28 cellular contexts compared by ENCODE assay signal in the genomic region with DNA sequence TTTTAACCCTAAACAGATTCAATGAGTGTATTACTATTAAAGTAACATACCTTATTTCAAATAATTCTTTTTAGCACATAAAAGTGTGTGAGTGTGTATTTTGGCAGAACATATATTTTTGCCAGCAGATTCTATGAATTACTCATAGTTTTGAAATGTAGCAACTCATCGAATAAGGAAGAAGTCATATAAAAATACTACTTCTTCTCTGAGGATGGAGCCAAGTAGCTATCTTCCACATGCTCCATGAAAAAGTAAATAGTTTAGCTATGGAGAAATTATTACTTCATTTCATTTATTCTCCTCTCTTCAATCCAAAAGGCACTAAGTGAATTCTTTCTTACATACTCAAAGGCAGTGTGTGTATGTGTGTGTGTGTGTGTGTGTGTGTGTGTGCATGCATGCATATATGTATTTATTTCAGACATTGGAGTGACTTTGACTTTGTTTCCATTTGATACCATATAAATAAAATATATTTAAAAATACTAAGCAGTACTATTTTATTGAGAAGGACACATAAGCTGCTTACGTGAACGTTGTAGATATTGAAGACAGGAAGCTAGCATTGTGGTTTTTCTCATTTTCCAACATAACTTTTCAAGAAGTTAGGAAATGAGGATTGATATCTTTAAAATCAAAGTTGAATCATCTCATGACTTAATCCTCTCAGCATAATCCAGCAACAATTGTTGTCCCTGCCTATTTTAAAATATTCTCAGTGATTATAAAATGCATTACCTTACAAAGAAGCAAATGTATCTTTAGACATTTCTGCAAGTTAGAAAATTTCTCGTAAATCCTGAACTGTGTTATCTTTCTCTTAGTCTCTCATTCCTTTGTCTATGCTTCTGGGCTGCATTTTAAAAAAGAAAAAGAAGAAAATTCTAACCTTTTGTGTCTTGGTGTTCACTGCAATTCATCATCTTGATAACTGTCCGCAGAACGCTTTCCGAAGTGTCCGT.
DNase-seq lines count a peak whose midpoint lies in the region; ATAC-seq and TF ChIP-seq lines count a peak whose summit lies in the region.
"Had no signal": no experiment of that assay in that cellular context is flagged by ENCODE, and none has a peak within 500 bp of the region (broad histone marks: within the 10 kb centered on the region; RNA-seq: fewer than 3 reads in every experiment).

No MANE protein-coding gene starts in this region.

- H3K4me3 Mint-ChIP-seq in natural killer cell treated with Interleukin-12 subunit alpha and Interleukin-12 subunit beta and Interleukin-15 and Interleukin-18, amount 100 ng/mL, for 72 hours = no peak overlapping the region
- H3K4me3 Mint-ChIP-seq: activated naive CD4-positive, alpha-beta T cell treated with anti-CD3 and anti-CD28 coated beads, Interleukin-2, amount 50 U/mL, for 24 hours; CD8-positive, alpha-beta memory T cell; central memory CD8-positive, alpha-beta T cell; mesothelial cell of epicardium; naive B cell; stimulated activated memory B cell treated with anti-CD40 and anti-IgM and Interleukin-4, amounts not matched to agents 10 μg/mL and 1 μg/mL and 100 μg/mL, for 72 hours had no signal

- no peaks in the 10 kb centered on the region for H3K27me3 Mint-ChIP-seq in natural killer cell treated with Interleukin-12 subunit alpha and Interleukin-12 subunit beta and Interleukin-15 and Interleukin-18, amount 100 ng/mL, for 72 hours
- H3K27me3 Mint-ChIP-seq: activated naive CD4-positive, alpha-beta T cell treated with anti-CD3 and anti-CD28 coated beads, Interleukin-2, amount 50 U/mL, for 24 hours; CD8-positive, alpha-beta memory T cell; central memory CD8-positive, alpha-beta T cell; naive B cell; stimulated activated memory B cell treated with anti-CD40 and anti-IgM and Interleukin-4, amounts not matched to agents 10 μg/mL and 1 μg/mL and 100 μg/mL, for 72 hours had no signal

- H3K36me3 Mint-ChIP-seq in natural killer cell treated with Interleukin-12 subunit alpha and Interleukin-12 subunit beta and Interleukin-15 and Interleukin-18, amount 100 ng/mL, for 72 hours = peaks cover 7% of the 10 kb centered on the region
- H3K36me3 Mint-ChIP-seq: activated naive CD4-positive, alpha-beta T cell treated with anti-CD3 and anti-CD28 coated beads, Interleukin-2, amount 50 U/mL, for 24 hours; CD8-positive, alpha-beta memory T cell; mesothelial cell of epicardium; naive B cell; stimulated activated memory B cell treated with anti-CD40 and anti-IgM and Interleukin-4, amounts not matched to agents 10 μg/mL and 1 μg/mL and 100 μg/mL, for 72 hours had no signal

- H3K4me1 Mint-ChIP-seq in natural killer cell treated with Interleukin-12 subunit alpha and Interleukin-12 subunit beta and Interleukin-15 and Interleukin-18, amount 100 ng/mL, for 72 hours (ENCODE audit: low read depth in 2 of 2) = no peaks in the 10 kb centered on the region
- H3K4me1 Mint-ChIP-seq: activated naive CD4-positive, alpha-beta T cell treated with anti-CD3 and anti-CD28 coated beads, Interleukin-2, amount 50 U/mL, for 24 hours; CD8-positive, alpha-beta memory T cell; central memory CD8-positive, alpha-beta T cell; naive B cell; stimulated activated memory B cell treated with anti-CD40 and anti-IgM and Interleukin-4, amounts not matched to agents 10 μg/mL and 1 μg/mL and 100 μg/mL, for 72 hours had no signal

- H3K4me2 ChIP-seq in SK-N-SH = peak overlapping the region; percentile 0; the same call in 1 of the 2 replicates

- POLR2A ChIA-PET in SK-N-SH (lab: Yijun Ruan, JAX) = no interaction called here

- TF ChIP-seq RAD21 in SK-N-SH (IDR thresholded peaks at IDR 0.05; ENCODE audit: low read length) = no peak

- peaks cover 16% of the 10 kb centered on the region for H3F3A ChIP-seq in SK-N-SH (replicated peaks; ENCODE audit: insufficient read depth)

- H3K36me3 ChIP-seq in SK-N-SH (replicated peaks in 1 of 2; ENCODE audit: control insufficient read depth in 1 of 2, insufficient read depth in 2 of 2, low read length in 1 of 2) (no peaks in the 10 kb centered on the region), SK-N-MC (ENCODE audit: insufficient read depth, low read length) (no peaks in the 10 kb centered on the region)
- H3K36me3 ChIP-seq: prostate gland, suprapubic skin had no signal

- H3K9ac ChIP-seq in SK-N-SH (no peak overlapping the region), SK-N-MC (ENCODE audit: insufficient read length) (peak overlapping the region; percentile 50)

- TF ChIP-seq EP300 in SK-N-SH (IDR thresholded peaks at IDR 0.05; ENCODE audit: borderline replicate concordance in 1 of 2, low read depth in 1 of 2, low read length in 1 of 2) = no peak

- 18% methylated on average over 8 of the region's 8 CpGs for WGBS in SK-N-SH (ENCODE audit: low lambda C conversion rate)

- H3K27ac ChIP-seq in SK-N-SH (ENCODE audit: low read depth in 2 of 2, low read length in 1 of 2) (peak overlapping the region in 1 of 2 experiments; percentile 37; a peak in 2 of 4 replicates), SK-N-MC (peak overlapping the region; percentile 99)
- H3K27ac ChIP-seq: 22Rv1, prostate gland, suprapubic skin had no signal

- H3K79me2 ChIP-seq in SK-N-SH (ENCODE audit: insufficient read depth) = no peaks in the 10 kb centered on the region

- H2AFZ ChIP-seq in SK-N-SH (ENCODE audit: low read depth) = no peak overlapping the region

- no peak overlapping the region for H3K4me3 ChIP-seq in SK-N-SH (ENCODE audit: low read depth in 2 of 2, low read length in 1 of 2)
- peak overlapping the region; percentile 52 for H3K4me3 ChIP-seq in SK-N-MC
- H3K4me3 ChIP-seq in fibroblast of pulmonary artery (replicated peaks; ENCODE audit: low read depth, low read length) = no peak overlapping the region
- H3K4me3 ChIP-seq: prostate gland, suprapubic skin had no signal

- CTCF ChIA-PET in SK-N-SH (lab: Yijun Ruan, JAX) = no interaction called here

- peaks cover 24% of the 10 kb centered on the region for H3K9me3 Mint-ChIP-seq in natural killer cell treated with Interleukin-12 subunit alpha and Interleukin-12 subunit beta and Interleukin-15 and Interleukin-18, amount 100 ng/mL, for 72 hours
- H3K9me3 Mint-ChIP-seq: activated naive CD4-positive, alpha-beta T cell treated with anti-CD3 and anti-CD28 coated beads, Interleukin-2, amount 50 U/mL, for 24 hours; mesothelial cell of epicardium had no signal

- H3K9me3 ChIP-seq in SK-N-SH (no peaks in the 10 kb centered on the region), SK-N-MC (ENCODE audit: low read depth, low read length) (no peaks in the 10 kb centered on the region)
- H3K9me3 ChIP-seq: prostate gland, suprapubic skin had no signal

- TF ChIP-seq CTCF in SK-N-SH (IDR thresholded peaks at IDR 0.05) (no peak), fibroblast of pulmonary artery (IDR thresholded peaks at IDR 0.05; ENCODE audit: low read length, missing control alignments) (no peak)

- no peak for ATAC-seq in SK-N-SH treated with all-trans-retinoic acid at 6 μM for 48 hours
- no peak for ATAC-seq in natural killer cell treated with Interleukin-12 subunit alpha and Interleukin-12 subunit beta and Interleukin-15 and Interleukin-18, amount 100 ng/mL, for 72 hours
- no peak for ATAC-seq in GM18498 (IDR thresholded peaks at IDR 0.05; ENCODE audit: unreplicated experiment)
- ATAC-seq: sciatic nerve; stimulated activated memory B cell treated with anti-CD40 and anti-IgM and Interleukin-4, amounts not matched to agents 10 μg/mL and 1 μg/mL and 100 μg/mL, for 72 hours had no signal

- H3K9me2 ChIP-seq in SK-N-SH = no peaks in the 10 kb centered on the region

- H4K20me1 ChIP-seq in SK-N-SH (ENCODE audit: insufficient read depth) = no peaks in the 10 kb centered on the region

- peaks cover 0 to 21% of the 10 kb centered on the region in 2 experiments; a peak in 1 of 4 replicates for H3K4me1 ChIP-seq in SK-N-SH (ENCODE audit: control insufficient read depth in 1 of 2, insufficient read depth in 2 of 2, low read depth in 1 of 2, low read length in 1 of 2)
- H3K4me1 ChIP-seq: prostate gland, suprapubic skin had no signal

- DNase-seq in SK-N-SH (no peak), SK-N-MC (ENCODE audit: low read depth, low spot score) (no peak), fibroblast of pulmonary artery (ENCODE audit: low read depth) (peak; percentile 63), CD1c-positive myeloid dendritic cell (ENCODE audit: extremely low spot score) (no peak), T-helper 9 cell (no peak)
- no peak for DNase-seq in natural killer cell treated with Interleukin-12 subunit alpha and Interleukin-12 subunit beta and Interleukin-15 and Interleukin-18, amount 100 ng/mL, for 72 hours (ENCODE audit: low spot score)
- DNase-seq: activated CD4-positive, alpha-beta T cell treated with anti-CD3 and anti-CD28 coated beads, Interleukin-2, amount 50 U/mL, for 48 hours; activated CD8-positive, alpha-beta memory T cell treated with anti-CD3 and anti-CD28 coated beads, Interleukin-2, amount 50 U/mL, for 4 hours; CD8-positive, alpha-beta memory T cell; glutamatergic neuron; H7; KBM-7; MV-4-11; naive B cell; NCI-H146; NCI-H510A; stimulated activated CD4-positive, alpha-beta T cell treated with anti-CD3 and anti-CD28 coated beads, Interleukin-4, amount 100 ng/mL, for 4 hours; T-helper 1 cell had no signal

- H3K27ac Mint-ChIP-seq in natural killer cell treated with Interleukin-12 subunit alpha and Interleukin-12 subunit beta and Interleukin-15 and Interleukin-18, amount 100 ng/mL, for 72 hours = no peak overlapping the region
- H3K27ac Mint-ChIP-seq: activated naive CD4-positive, alpha-beta T cell treated with anti-CD3 and anti-CD28 coated beads, Interleukin-2, amount 50 U/mL, for 24 hours; CD8-positive, alpha-beta memory T cell; mesothelial cell of epicardium; naive B cell; stimulated activated memory B cell treated with anti-CD40 and anti-IgM and Interleukin-4, amounts not matched to agents 10 μg/mL and 1 μg/mL and 100 μg/mL, for 72 hours had no signal

- H3K27me3 ChIP-seq in SK-N-SH (ENCODE audit: insufficient read depth) = no peaks in the 10 kb centered on the region; the same call in 1 of the 2 replicates
- H3K27me3 ChIP-seq: suprapubic skin had no signal

TF ChIP-seq in SK-N-SH, 30 proteins besides CTCF, POLR2A, EP300 and RAD21 (continues in another document):
- TF ChIP-seq GABPA (IDR thresholded peaks at IDR 0.05; ENCODE audit: low read depth) = no peak
